ENCODE assay signal across 27 cellular contexts in the genomic region with DNA sequence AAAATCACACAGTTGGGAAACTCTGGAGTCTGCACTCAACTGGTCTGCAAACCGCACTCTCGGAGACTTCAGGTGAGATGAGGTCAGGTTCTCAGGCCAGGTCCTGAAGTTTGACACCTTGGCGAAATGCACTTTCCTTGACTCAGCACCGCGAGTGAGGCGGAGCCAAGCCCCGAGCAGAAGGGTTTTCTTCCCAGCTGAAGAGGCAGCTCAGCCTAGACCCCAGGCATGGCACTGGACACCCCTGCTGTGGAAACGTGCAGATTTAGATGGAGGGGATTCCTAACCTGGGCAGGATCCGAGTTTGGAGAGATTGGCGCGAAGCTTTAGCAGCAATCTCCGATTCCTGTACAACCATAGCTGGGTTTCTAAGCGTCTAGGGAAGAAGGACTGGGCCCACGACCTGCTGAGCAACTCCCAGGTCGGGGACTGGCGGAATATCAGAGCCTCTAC. TPM values are rescaled to one million over a fixed set of nuclear protein-coding genes. Genes with fewer than 3 reads are reported as not detected.
DNase-seq lines count a peak whose midpoint lies in the region; ATAC-seq and TF ChIP-seq lines count a peak whose summit lies in the region.
"Had no signal": no experiment of that assay in that cellular context is flagged by ENCODE, and none has a peak within 500 bp of the region (broad histone marks: within the 10 kb centered on the region; RNA-seq: fewer than 3 reads in every experiment).

No MANE protein-coding gene starts in this region.

- H3K27me3 ChIP-seq in HUES48 (ENCODE audit: control insufficient read depth, insufficient read depth, low read length) (peaks cover 100% of the 10 kb centered on the region), SJCRH30 (no peaks in the 10 kb centered on the region), iPS-20b (ENCODE audit: insufficient read depth, low read length) (peaks cover 100% of the 10 kb centered on the region), gastrocnemius medialis (no peaks in the 10 kb centered on the region)

- H3K4me1 Mint-ChIP-seq in activated naive CD8-positive, alpha-beta T cell treated with anti-CD3 and anti-CD28 coated beads for 36 hours: no peaks in the 10 kb centered on the region
- H3K4me1 Mint-ChIP-seq: activated CD4-positive, alpha-beta memory T cell treated with anti-CD3 and anti-CD28 coated beads, Interleukin-2, amount 10 ng/mL, durations not matched to agents 7 days and 5 days had no signal

- H3K4me3 ChIP-seq in HUES48 (ENCODE audit: low read depth, low read length) (peak overlapping the region; percentile 44), SJCRH30 (peak overlapping the region; percentile 89), iPS-20b (ENCODE audit: low read length) (peak overlapping the region; percentile 69), gastrocnemius medialis (peak overlapping the region; percentile 61 to 69 (median 65))
- H3K4me3 ChIP-seq: esophagus muscularis mucosa, GM12878 had no signal

- peaks cover 3% of the 10 kb centered on the region for H3K4me1 ChIP-seq in HUES48 (ENCODE audit: control insufficient read depth, insufficient read depth, low read length)
- peaks cover 56% of the 10 kb centered on the region for H3K4me1 ChIP-seq in SJCRH30
- H3K4me1 ChIP-seq in iPS-20b (ENCODE audit: insufficient read depth, low read length): no peaks in the 10 kb centered on the region
- H3K4me1 ChIP-seq in gastrocnemius medialis: peaks cover 28 to 38% of the 10 kb centered on the region in 2 donors

- H3K27ac Mint-ChIP-seq in activated naive CD8-positive, alpha-beta T cell treated with anti-CD3 and anti-CD28 coated beads for 36 hours: no peak overlapping the region
- H3K27ac Mint-ChIP-seq: activated CD4-positive, alpha-beta memory T cell treated with anti-CD3 and anti-CD28 coated beads, Interleukin-2, amount 10 ng/mL, durations not matched to agents 7 days and 5 days; activated naive CD4-positive, alpha-beta T cell treated with anti-CD3 and anti-CD28 coated beads for 36 hours; activated T-helper 1 cell treated with anti-CD3 and anti-CD28 coated beads, Interleukin-12 subunit alpha, Interleukin-12 subunit beta, Interleukin-2, Interleukin-4 antibody, amounts not matched to agents 30 ng/mL and 10 ng/mL and 1 ng/mL, durations not matched to agents 14 hours and 24 hours and 36 hours; stimulated activated effector memory CD8-positive, alpha-beta T cell treated with anti-CD3 and anti-CD28 coated beads, Interleukin-12 subunit alpha, Interleukin-12 subunit beta, amount 100 ng/mL, for 72 hours had no signal

- H3K36me3 ChIP-seq in HUES48 (ENCODE audit: control insufficient read depth, insufficient read depth, low read length) (no peaks in the 10 kb centered on the region), SJCRH30 (peaks cover 38% of the 10 kb centered on the region), iPS-20b (ENCODE audit: insufficient read depth, low read depth, low read length) (no peaks in the 10 kb centered on the region), gastrocnemius medialis (no peaks in the 10 kb centered on the region)
- H3K36me3 ChIP-seq: brain microvascular endothelial cell, esophagus muscularis mucosa, heart right ventricle had no signal

- H3K36me3 Mint-ChIP-seq in activated naive CD8-positive, alpha-beta T cell treated with anti-CD3 and anti-CD28 coated beads for 36 hours: no peaks in the 10 kb centered on the region
- H3K36me3 Mint-ChIP-seq: stimulated activated effector memory CD8-positive, alpha-beta T cell treated with anti-CD3 and anti-CD28 coated beads, Interleukin-12 subunit alpha, Interleukin-12 subunit beta, amount 100 ng/mL, for 72 hours had no signal

- H3K4me3 Mint-ChIP-seq in activated naive CD8-positive, alpha-beta T cell treated with anti-CD3 and anti-CD28 coated beads for 36 hours: no peak overlapping the region
- H3K4me3 Mint-ChIP-seq: activated CD4-positive, alpha-beta memory T cell treated with anti-CD3 and anti-CD28 coated beads, Interleukin-2, amount 10 ng/mL, durations not matched to agents 7 days and 5 days; activated naive CD4-positive, alpha-beta T cell treated with anti-CD3 and anti-CD28 coated beads for 36 hours; activated T-helper 1 cell treated with anti-CD3 and anti-CD28 coated beads, Interleukin-12 subunit alpha, Interleukin-12 subunit beta, Interleukin-2, Interleukin-4 antibody, amounts not matched to agents 30 ng/mL and 10 ng/mL and 1 ng/mL, durations not matched to agents 14 hours and 24 hours and 36 hours; stimulated activated effector memory CD8-positive, alpha-beta T cell treated with anti-CD3 and anti-CD28 coated beads, Interleukin-12 subunit alpha, Interleukin-12 subunit beta, amount 100 ng/mL, for 72 hours; T-helper 1 cell treated with Interleukin-12 subunit alpha and Interleukin-12 subunit beta and Interleukin-4 antibody, amounts not matched to agents 30 μg/mL and 1 μg/mL, for 36 hours had no signal

- ATAC-seq in gastrocnemius medialis (peak in 1 of 2 donors; percentile 24), HG02852 (IDR thresholded peaks at IDR 0.05; ENCODE audit: unreplicated experiment) (no peak)
- ATAC-seq: activated CD4-positive, CD25-positive, alpha-beta regulatory T cell treated with anti-CD3 and anti-CD28 coated beads, Interleukin-2, amount 50 U/mL, for 24 hours; GM12878; stimulated activated effector memory CD8-positive, alpha-beta T cell treated with anti-CD3 and anti-CD28 coated beads, Interleukin-12 subunit alpha, Interleukin-12 subunit beta, amount 100 ng/mL, for 72 hours had no signal

- intact Hi-C loops in gastrocnemius medialis (cut with DNase I; ENCODE audit: low total_unique reads): loop anchor here (2.0 to 10.0 kb wide), 4 partner anchors 78 to 1114 kb away; no protein-coding TSS in a partner anchor

- peaks cover 49% of the 10 kb centered on the region for H3K27me3 Mint-ChIP-seq in activated naive CD8-positive, alpha-beta T cell treated with anti-CD3 and anti-CD28 coated beads for 36 hours

- H3K9me3 Mint-ChIP-seq in activated naive CD8-positive, alpha-beta T cell treated with anti-CD3 and anti-CD28 coated beads for 36 hours: no peaks in the 10 kb centered on the region
- H3K9me3 Mint-ChIP-seq: activated CD4-positive, alpha-beta memory T cell treated with anti-CD3 and anti-CD28 coated beads, Interleukin-2, amount 10 ng/mL, durations not matched to agents 7 days and 5 days; activated naive CD4-positive, alpha-beta T cell treated with anti-CD3 and anti-CD28 coated beads for 36 hours; activated T-helper 1 cell treated with anti-CD3 and anti-CD28 coated beads, Interleukin-12 subunit alpha, Interleukin-12 subunit beta, Interleukin-2, Interleukin-4 antibody, amounts not matched to agents 30 ng/mL and 10 ng/mL and 1 ng/mL, durations not matched to agents 14 hours and 24 hours and 36 hours; stimulated activated effector memory CD8-positive, alpha-beta T cell treated with anti-CD3 and anti-CD28 coated beads, Interleukin-12 subunit alpha, Interleukin-12 subunit beta, amount 100 ng/mL, for 72 hours; T-helper 1 cell treated with Interleukin-12 subunit alpha and Interleukin-12 subunit beta and Interleukin-4 antibody, amounts not matched to agents 30 μg/mL and 1 μg/mL, for 36 hours had no signal

- H3K9me3 ChIP-seq in HUES48 (ENCODE audit: control insufficient read depth, insufficient read depth, low read length): no peaks in the 10 kb centered on the region
- H3K9me3 ChIP-seq in SJCRH30 (replicated peaks): no peaks in the 10 kb centered on the region
- no peaks in the 10 kb centered on the region for H3K9me3 ChIP-seq in iPS-20b (ENCODE audit: insufficient read depth, low read depth, low read length)
- H3K9me3 ChIP-seq in gastrocnemius medialis: no peaks in the 10 kb centered on the region
- H3K9me3 ChIP-seq: esophagus muscularis mucosa, heart right ventricle, SK-N-SH had no signal

- peak in 1 of 2 experiments; percentile 58 for DNase-seq in SJCRH30
- DNase-seq in gastrocnemius medialis: peak; percentile 32 to 81
- no peak for DNase-seq in activated naive CD8-positive, alpha-beta T cell treated with anti-CD3 and anti-CD28 coated beads for 36 hours
- no peak for DNase-seq in activated CD4-positive, alpha-beta T cell treated with anti-CD3 and anti-CD28 coated beads for 1 hour
- DNase-seq: activated CD4-positive, alpha-beta memory T cell treated with anti-CD3 and anti-CD28 coated beads, Interleukin-2, amount 10 ng/mL, durations not matched to agents 7 days and 5 days; activated CD8-positive, alpha-beta memory T cell treated with anti-CD3 and anti-CD28 coated beads, Interleukin-2, amount 50 U/mL, for 4 hours; activated naive CD4-positive, alpha-beta T cell treated with anti-CD3 and anti-CD28 coated beads for 36 hours; amniotic stem cell; brain microvascular endothelial cell; DMS 273 treated with DMSO at 0.1 percent for 48 hours; heart right ventricle; NCI-H446 treated with DMSO at 0.1 percent for 48 hours had no signal

- TF ChIP-seq CTCF in gastrocnemius medialis (IDR thresholded peaks at IDR 0.05 in 4 of 5, conservative IDR thresholded peaks at IDR 0.05 in 1 of 5): no peak

- H3K9ac ChIP-seq in HUES48 (ENCODE audit: low read depth, low read length) (no peak overlapping the region), iPS-20b (ENCODE audit: low read depth, low read length) (no peak overlapping the region)
- H3K9ac ChIP-seq: SK-N-SH had no signal

- in situ Hi-C loops in gastrocnemius medialis (cut with MboI; ENCODE audit: low sequenced_read_pairs in 4 of 4): loop anchor here in 1 of 4 donors (25.0 kb wide), 1 partner anchor 331 kb away; the partner anchor contains the start of gene KCNJ11

- no peak for TF ChIP-seq POLR2A in gastrocnemius medialis (IDR thresholded peaks at IDR 0.05)

- H3K27ac ChIP-seq in HUES48 (ENCODE audit: low read depth, low read length): no peak overlapping the region
- H3K27ac ChIP-seq in SJCRH30: peak overlapping the region; percentile 92
- no peak overlapping the region for H3K27ac ChIP-seq in iPS-20b (ENCODE audit: low read length)
- peak overlapping the region; percentile 93 to 99 (median 96) for H3K27ac ChIP-seq in gastrocnemius medialis
- H3K27ac ChIP-seq: brain microvascular endothelial cell, esophagus muscularis mucosa, heart right ventricle had no signal

RNA-seq across cellular contexts. Expression of gene MYOD1, which starts 0.8 kb away (rescaled TPM):
- total RNA-seq in SJCRH30 (2014; rRNA removed; shearing (Covaris generic)): 675 and 679 TPM in 2 replicates
- 10 to 100 TPM in 2 of 4 donors, 1 to 10 TPM in 2; 3.5 to 20.6 (median 10.4) TPM for total RNA-seq in gastrocnemius medialis
- total RNA-seq in activated naive CD8-positive, alpha-beta T cell treated with anti-CD3 and anti-CD28 coated beads for 36 hours: not detected
- total RNA-seq: activated CD4-positive, alpha-beta memory T cell treated with anti-CD3 and anti-CD28 coated beads, Interleukin-2, amount 10 ng/mL, durations not matched to agents 7 days and 5 days; activated naive CD4-positive, alpha-beta T cell treated with anti-CD3 and anti-CD28 coated beads for 36 hours; activated T-helper 1 cell treated with anti-CD3 and anti-CD28 coated beads, Interleukin-12 subunit alpha, Interleukin-12 subunit beta, Interleukin-2, Interleukin-4 antibody, amounts not matched to agents 30 ng/mL and 10 ng/mL and 1 ng/mL, durations not matched to agents 14 hours and 24 hours and 36 hours; cerebellum; dermis microvascular lymphatic vessel endothelial cell; esophagus muscularis mucosa; GM12878; left lobe of liver; posterior vena cava; subcutaneous adipose tissue had no signal

RNA-seq across cellular contexts. Expression of gene KCNC1, which starts 16.0 kb away (rescaled TPM):
- 5.2 and 6.7 TPM in 2 replicates for total RNA-seq in SJCRH30 (2014; rRNA removed; shearing (Covaris generic))
- under 1 TPM; 0.03 to 0.53 (median 0.15) TPM for total RNA-seq in gastrocnemius medialis
- total RNA-seq in activated naive CD8-positive, alpha-beta T cell treated with anti-CD3 and anti-CD28 coated beads for 36 hours: not detected
- total RNA-seq: activated CD4-positive, alpha-beta memory T cell treated with anti-CD3 and anti-CD28 coated beads, Interleukin-2, amount 10 ng/mL, durations not matched to agents 7 days and 5 days; activated naive CD4-positive, alpha-beta T cell treated with anti-CD3 and anti-CD28 coated beads for 36 hours; activated T-helper 1 cell treated with anti-CD3 and anti-CD28 coated beads, Interleukin-12 subunit alpha, Interleukin-12 subunit beta, Interleukin-2, Interleukin-4 antibody, amounts not matched to agents 30 ng/mL and 10 ng/mL and 1 ng/mL, durations not matched to agents 14 hours and 24 hours and 36 hours; dermis microvascular lymphatic vessel endothelial cell; esophagus muscularis mucosa; GM12878; left lobe of liver; posterior vena cava; subcutaneous adipose tissue had no signal

Comparison
In these comparisons a context has a peak if more than half of its experiments do, and no peak if none do; other contexts are left out.
1. H3K27ac ChIP-seq: peak in SJCRH30 (single experiment) and gastrocnemius medialis (4 of 4); none in HUES48 (single experiment) and iPS-20b (single experiment).
2. DNase-seq: peak in gastrocnemius medialis (2 of 2); none in activated naive CD8-positive, alpha-beta T cell treated with anti-CD3 and anti-CD28 coated beads for 36 hours (single experiment) and activated CD4-positive, alpha-beta T cell treated with anti-CD3 and anti-CD28 coated beads for 1 hour (single experiment).
3. RNA of gene MYOD1, which starts 0.8 kb away (total RNA-seq): 675 to 679 TPM in SJCRH30; 3.5 to 20.6 TPM in gastrocnemius medialis and not detected in activated naive CD8-positive, alpha-beta T cell treated with anti-CD3 and anti-CD28 coated beads for 36 hours; every median in the first group is over 10 times any median in the second.
4. Peak in every context shown above with its lines, with median percentiles within 50 percentile points of each other: H3K4me3 ChIP-seq.